ENCODE assay signal across 22 cellular contexts in the genomic region with DNA sequence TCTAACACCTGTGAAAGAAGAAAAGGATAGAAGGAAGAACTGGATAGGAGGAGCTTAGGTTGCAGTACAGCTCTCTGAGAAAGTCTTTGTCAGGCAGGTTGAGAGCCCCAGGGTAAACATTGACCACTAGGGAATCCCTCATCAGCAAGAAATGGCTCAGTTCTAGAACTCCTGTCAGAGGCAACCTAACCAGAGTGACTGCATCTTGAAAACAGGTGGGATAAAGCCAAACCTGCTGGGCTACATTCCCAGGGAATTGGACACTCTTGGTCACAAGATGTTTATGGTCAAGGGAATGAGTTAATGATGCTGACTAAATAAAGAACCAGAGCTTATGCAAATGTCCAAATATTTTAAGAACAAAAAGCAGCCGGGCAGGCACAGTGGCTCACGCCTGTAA.
DNase-seq lines count a peak whose midpoint lies in the region; ATAC-seq and TF ChIP-seq lines count a peak whose summit lies in the region.
"Had no signal": no experiment of that assay in that cellular context is flagged by ENCODE, and none has a peak within 500 bp of the region (broad histone marks: within the 10 kb centered on the region; RNA-seq: fewer than 3 reads in every experiment).

No MANE protein-coding gene starts in this region.

- H3K27me3 Mint-ChIP-seq in activated naive CD4-positive, alpha-beta T cell treated with anti-CD3 and anti-CD28 coated beads, Interleukin-2, amount 10 ng/mL, durations not matched to agents 7 days and 5 days = peaks cover 4% of the 10 kb centered on the region
- H3K27me3 Mint-ChIP-seq: CD4-positive, alpha-beta T cell had no signal

- CTCF ChIA-PET in activated naive CD4-positive, alpha-beta T cell treated with anti-CD3 and anti-CD28 coated beads, Interleukin-2, amount 10 ng/mL, durations not matched to agents 7 days and 5 days (lab: Charles Lee) = no interaction called here

- H3K36me3 Mint-ChIP-seq in activated naive CD4-positive, alpha-beta T cell treated with anti-CD3 and anti-CD28 coated beads, Interleukin-2, amount 10 ng/mL, durations not matched to agents 7 days and 5 days = no peaks in the 10 kb centered on the region

- peaks cover 13% of the 10 kb centered on the region for H3K9me3 Mint-ChIP-seq in activated naive CD4-positive, alpha-beta T cell treated with anti-CD3 and anti-CD28 coated beads, Interleukin-2, amount 10 ng/mL, durations not matched to agents 7 days and 5 days

- no peaks in the 10 kb centered on the region for H3K36me3 ChIP-seq in brain microvascular endothelial cell (replicated peaks)
- H3K36me3 ChIP-seq: BLaER1 had no signal

- in situ Hi-C loops in brain microvascular endothelial cell (cut with HindIII; ENCODE audit: low pct_ligation_motif_present, low sequenced_read_pairs) = no loop called here

- DNase-seq in activated naive CD4-positive, alpha-beta T cell treated with anti-CD3 and anti-CD28 coated beads, Interleukin-2, amount 10 ng/mL, durations not matched to agents 7 days and 5 days = no peak
- no peak for DNase-seq in activated naive CD4-positive, alpha-beta T cell (lab: John Stamatoyannopoulos, UW)
- DNase-seq in brain microvascular endothelial cell = no peak
- DNase-seq in islet precursor cell = peak; percentile 89
- DNase-seq in activated CD8-positive, alpha-beta memory T cell treated with anti-CD3 and anti-CD28 coated beads, Interleukin-2, amount 50 U/mL, for 48 hours = no peak
- DNase-seq in mesenteric fat pad (ENCODE audit: low spot score) = no peak
- DNase-seq: ACHN; CD4-positive, alpha-beta T cell; COR-L47; DMS 273 treated with DMSO at 0.1 percent for 48 hours; Kasumi-1; NCI-H1436; NCI-H187 treated with DMSO at 0.1 percent for 48 hours; NCI-H510A; NCI-H748 treated with DMSO at 0.1 percent for 48 hours; SIG-M5 had no signal

- H3K4me3 ChIP-seq in brain microvascular endothelial cell (ENCODE audit: low read depth, low read length) = no peak overlapping the region
- H3K4me3 ChIP-seq: BLaER1 had no signal

- no peaks in the 10 kb centered on the region for H3K27me3 ChIP-seq in brain microvascular endothelial cell (replicated peaks)

- TF ChIP-seq CTCF in brain microvascular endothelial cell (IDR thresholded peaks at IDR 0.05; ENCODE audit: low read depth, low read length, missing control alignments) = no peak

- peak overlapping the region; percentile 99 for H3K27ac ChIP-seq in brain microvascular endothelial cell
- H3K27ac ChIP-seq: 22Rv1, BLaER1 had no signal

- ATAC-seq in HG03439 (IDR thresholded peaks at IDR 0.05; ENCODE audit: unreplicated experiment) = no peak
- ATAC-seq in GM21381 (IDR thresholded peaks at IDR 0.05; ENCODE audit: unreplicated experiment) = no peak
- ATAC-seq: Panc1, SK-N-SH treated with all-trans-retinoic acid at 6 μM for 48 hours had no signal

- peak overlapping the region; percentile 64 for H3K27ac Mint-ChIP-seq in activated naive CD4-positive, alpha-beta T cell treated with anti-CD3 and anti-CD28 coated beads, Interleukin-2, amount 10 ng/mL, durations not matched to agents 7 days and 5 days
- H3K27ac Mint-ChIP-seq: CD4-positive, alpha-beta T cell had no signal

- no peaks in the 10 kb centered on the region for H3K4me1 Mint-ChIP-seq in activated naive CD4-positive, alpha-beta T cell treated with anti-CD3 and anti-CD28 coated beads, Interleukin-2, amount 10 ng/mL, durations not matched to agents 7 days and 5 days

- no peak overlapping the region for H3K4me3 Mint-ChIP-seq in activated naive CD4-positive, alpha-beta T cell treated with anti-CD3 and anti-CD28 coated beads, Interleukin-2, amount 10 ng/mL, durations not matched to agents 7 days and 5 days
- H3K4me3 Mint-ChIP-seq: CD4-positive, alpha-beta T cell had no signal
